In the genomic region with DNA sequence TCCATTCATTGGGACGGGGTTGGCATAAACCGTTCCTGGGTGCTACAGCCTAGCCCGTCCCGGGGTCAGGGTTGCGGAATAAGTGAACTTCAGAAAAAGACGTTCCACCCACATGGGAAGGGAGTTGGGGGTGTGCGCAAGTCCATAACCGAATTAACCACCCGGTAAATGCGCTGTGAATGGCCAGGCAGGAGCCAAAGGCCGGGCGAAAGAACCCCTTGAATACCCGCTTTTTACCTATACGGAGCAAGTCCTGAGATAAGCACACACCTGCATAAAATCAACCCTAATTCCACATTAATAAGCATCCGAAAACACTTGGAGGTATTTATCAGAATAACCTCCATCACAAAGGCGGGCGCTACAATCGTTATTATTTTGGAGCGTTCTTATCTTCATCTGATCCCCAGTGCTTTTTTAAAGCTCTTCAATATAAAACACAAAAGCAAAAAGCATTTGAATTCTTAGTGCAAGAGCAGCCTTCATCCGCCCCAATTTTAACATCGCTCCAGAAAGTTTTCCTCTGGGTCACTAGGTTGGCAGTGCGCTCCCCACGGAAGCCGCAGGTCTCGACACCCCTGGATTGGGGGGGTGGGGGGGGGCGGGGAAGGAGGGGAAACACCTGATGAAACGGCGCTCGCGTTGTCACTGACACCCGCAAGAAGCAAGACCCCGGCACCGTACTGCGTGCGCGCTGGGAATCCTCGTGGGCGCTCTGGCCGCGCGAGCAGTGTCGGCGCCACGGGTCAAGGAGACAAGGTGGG, we compare ENCODE assay signal across 8 cellular contexts. TPM values are rescaled to one million over a fixed set of nuclear protein-coding genes. Genes with fewer than 3 reads are reported as not detected.
DNase-seq lines count a peak whose midpoint lies in the region; ATAC-seq and TF ChIP-seq lines count a peak whose summit lies in the region.

No MANE protein-coding gene starts in this region.

- peak overlapping the region in 1 of 2 donors; percentile 22 for H3K4me3 ChIP-seq in CD4-positive, alpha-beta memory T cell (ENCODE audit: low read length in 2 of 2)
- H3K4me3 ChIP-seq in choroid plexus epithelial cell (ENCODE audit: low read depth, low read length), result peak overlapping the region; percentile 83

- peaks cover 0 to 9% of the 10 kb centered on the region in 2 donors for H3K36me3 Mint-ChIP-seq in CD4-positive, alpha-beta memory T cell
- H3K36me3 Mint-ChIP-seq in natural killer cell treated with Interleukin-12 subunit alpha and Interleukin-12 subunit beta and Interleukin-15 and Interleukin-18, amount 100 ng/mL, for 72 hours, result no peaks in the 10 kb centered on the region

- peaks cover 38 to 47% of the 10 kb centered on the region in 2 donors for H3K27me3 Mint-ChIP-seq in CD4-positive, alpha-beta memory T cell
- H3K27me3 Mint-ChIP-seq in natural killer cell treated with Interleukin-12 subunit alpha and Interleukin-12 subunit beta and Interleukin-15 and Interleukin-18, amount 100 ng/mL, for 72 hours, result peaks cover 33 to 34% of the 10 kb centered on the region in 2 donors

- no peak overlapping the region for H3K27ac ChIP-seq in CD4-positive, alpha-beta memory T cell (ENCODE audit: low read depth, low read length)

- POLR2A ChIA-PET in CD4-positive, alpha-beta memory T cell (lab: Charles Lee; ENCODE audit: partially characterized antibody), result no interaction called here

- no peak for TF ChIP-seq CTCF in choroid plexus epithelial cell (conservative IDR thresholded peaks at IDR 0.05; ENCODE audit: low read depth, low read length)

- DNase-seq in CD4-positive, alpha-beta memory T cell, result no peak
- DNase-seq in LHCN-M2 (ENCODE audit: low read depth) (peak; percentile 19), choroid plexus epithelial cell (ENCODE audit: low read depth) (no peak), head of caudate nucleus (no peak), NCI-H2227 treated with DMSO at 0.1 percent for 48 hours (lab: John Stamatoyannopoulos, UW) (no peak), cerebellar nuclear complex (lab: John Stamatoyannopoulos, UW) (no peak)
- DNase-seq in natural killer cell treated with Interleukin-12 subunit alpha and Interleukin-12 subunit beta and Interleukin-15 and Interleukin-18, amount 100 ng/mL, for 72 hours (ENCODE audit: low spot score), result no peak

- H3K27ac Mint-ChIP-seq in CD4-positive, alpha-beta memory T cell, result peak overlapping the region in 4 of 7 donors; percentile 35 to 71 (median 65)
- no peak overlapping the region for H3K27ac Mint-ChIP-seq in natural killer cell treated with Interleukin-12 subunit alpha and Interleukin-12 subunit beta and Interleukin-15 and Interleukin-18, amount 100 ng/mL, for 72 hours

- H3K9me3 ChIP-seq in CD4-positive, alpha-beta memory T cell (ENCODE audit: control insufficient read depth in 1 of 2, low read length in 2 of 2), result peaks cover 0 to 2% of the 10 kb centered on the region in 2 donors

- H3K4me3 Mint-ChIP-seq in CD4-positive, alpha-beta memory T cell, result peak overlapping the region; percentile 36 to 84 (median 76)
- H3K4me3 Mint-ChIP-seq in natural killer cell treated with Interleukin-12 subunit alpha and Interleukin-12 subunit beta and Interleukin-15 and Interleukin-18, amount 100 ng/mL, for 72 hours, result peak overlapping the region; percentile 72

- H3K4me1 ChIP-seq in CD4-positive, alpha-beta memory T cell (ENCODE audit: insufficient read depth, low read length), result peaks cover 29% of the 10 kb centered on the region

- CTCF ChIA-PET in CD4-positive, alpha-beta memory T cell (lab: Charles Lee; ENCODE audit: partially characterized antibody), result no interaction called here

- intact Hi-C loops in CD4-positive, alpha-beta memory T cell (cut with micrococcal nuclease), result loop anchor here (5.0 kb wide), 1 partner anchor 1071 kb away; the partner anchor contains the start of gene SGO2
- intact Hi-C loops in head of caudate nucleus (cut with DNase I), result no loop called here

- no peaks in the 10 kb centered on the region for H3K36me3 ChIP-seq in CD4-positive, alpha-beta memory T cell (ENCODE audit: insufficient read depth, low read length)

- peaks cover 56% of the 10 kb centered on the region for H3K27me3 ChIP-seq in CD4-positive, alpha-beta memory T cell (ENCODE audit: insufficient read depth, low read length)

- H3K9me3 Mint-ChIP-seq in CD4-positive, alpha-beta memory T cell, result peaks cover 0 to 18% (median 11%) of the 10 kb centered on the region in 8 donors
- no peaks in the 10 kb centered on the region for H3K9me3 Mint-ChIP-seq in natural killer cell treated with Interleukin-12 subunit alpha and Interleukin-12 subunit beta and Interleukin-15 and Interleukin-18, amount 100 ng/mL, for 72 hours

- H3K4me1 Mint-ChIP-seq in CD4-positive, alpha-beta memory T cell, result peaks cover 18 to 37% (median 26%) of the 10 kb centered on the region in 4 donors
- H3K4me1 Mint-ChIP-seq in natural killer cell treated with Interleukin-12 subunit alpha and Interleukin-12 subunit beta and Interleukin-15 and Interleukin-18, amount 100 ng/mL, for 72 hours (ENCODE audit: low read depth in 2 of 2), result peaks cover 16 to 22% of the 10 kb centered on the region in 2 donors

- ATAC-seq in natural killer cell treated with Interleukin-12 subunit alpha and Interleukin-12 subunit beta and Interleukin-15 and Interleukin-18, amount 100 ng/mL, for 72 hours, result no peak
- no peak for ATAC-seq in GM21423 (IDR thresholded peaks at IDR 0.05; ENCODE audit: unreplicated experiment)

RNA-seq across cellular contexts. Expression of gene SATB2, which starts 1.2 kb away (rescaled TPM):
- under 1 TPM in 1 of 2 experiments, not detected in 1; 0.06 TPM for total RNA-seq in CD4-positive, alpha-beta memory T cell
- polyA plus RNA-seq in CD4-positive, alpha-beta memory T cell, result not detected
- 9.6 and 10.3 TPM in 2 replicates for total RNA-seq in LHCN-M2 (2014; rRNA removed)
- 3.6 TPM for polyA plus RNA-seq in LHCN-M2 (2012)
- 1 to 10 TPM in 1 of 2 donors, under 1 TPM in 1; 0.71 to 1.5 TPM for total RNA-seq in natural killer cell treated with Interleukin-12 subunit alpha and Interleukin-12 subunit beta and Interleukin-15 and Interleukin-18, amount 100 ng/mL, for 72 hours

Comparison
In these comparisons a context has a peak if more than half of its experiments do, and no peak if none do; other contexts are left out.
1. H3K27ac Mint-ChIP-seq: peak in CD4-positive, alpha-beta memory T cell (4 of 7); none in natural killer cell treated with Interleukin-12 subunit alpha and Interleukin-12 subunit beta and Interleukin-15 and Interleukin-18, amount 100 ng/mL, for 72 hours (0 of 2).